Comparison of ENCODE assay signal across 14 cellular contexts in genomic region chr5:143543358-143544255, GRCh38.
DNase-seq lines count a peak whose midpoint lies in the region; ATAC-seq, FAIRE-seq and TF ChIP-seq lines count a peak whose summit lies in the region.
"Had no signal": no experiment of that assay in that cellular context is flagged by ENCODE, and none has a peak within 500 bp of the region (broad histone marks: within the 10 kb centered on the region; RNA-seq: fewer than 3 reads in every experiment).

No MANE protein-coding gene starts in this region.

- H2BK20ac ChIP-seq in H1 (ENCODE audit: low read length), result no peak overlapping the region

- no peaks in the 10 kb centered on the region; a peak in 1 of 7 replicates for H3K4me1 ChIP-seq in H1 (replicated peaks in 1 of 4; ENCODE audit: control insufficient read depth in 3 of 4, insufficient read depth in 4 of 4, low read length in 3 of 4)
- peaks cover 42% of the 10 kb centered on the region for H3K4me1 ChIP-seq in HepG2 (ENCODE audit: insufficient read depth, low read length)
- H3K4me1 ChIP-seq: SJCRH30 had no signal

- no peaks in the 10 kb centered on the region for H3K23me2 ChIP-seq in H1 (ENCODE audit: low read depth, low read length)

- no peak overlapping the region for H3K4me3 ChIP-seq in H1 (ENCODE audit: extremely low read depth in 1 of 4, insufficient read depth in 2 of 4, low read depth in 3 of 4, low read length in 4 of 4)
- H3K4me3 ChIP-seq in HepG2 (replicated peaks in 1 of 3; ENCODE audit: insufficient read depth in 1 of 3, low read depth in 2 of 3, low read length in 3 of 3), result no peak overlapping the region
- H3K4me3 ChIP-seq: SJCRH30 had no signal

- H3K79me2 ChIP-seq in H1 (ENCODE audit: control insufficient read depth in 1 of 2, insufficient read depth in 2 of 2, low read length in 2 of 2), result no peaks in the 10 kb centered on the region
- H3K79me2 ChIP-seq in HepG2 (ENCODE audit: insufficient read depth, low read length), result no peaks in the 10 kb centered on the region

- TF ChIP-seq CTCF in H1 (IDR thresholded peaks at IDR 0.05; ENCODE audit: control extremely low read depth in 1 of 3, insufficient read depth in 1 of 3, low read depth in 1 of 3, low read length in 3 of 3) (no peak), HepG2 (CRISPR knock-in tag; IDR thresholded peaks at IDR 0.05) (no peak)

- no peak overlapping the region for H2AK5ac ChIP-seq in H1 (ENCODE audit: low read depth, low read length)

- in situ Hi-C loops in HepG2 (cut with HindIII; ENCODE audit: extremely low pct_ligation_motif_present, low pct_unique_long_range_greater_than_20kb), result no loop called here

- no peak overlapping the region; the same call in 1 of the 2 replicates for H3K18ac ChIP-seq in H1 (ENCODE audit: extremely low read depth, low read length)

- H4K20me1 ChIP-seq in H1 (replicated peaks in 1 of 2; ENCODE audit: control insufficient read depth in 1 of 2, insufficient read depth in 2 of 2, low read length in 2 of 2), result no peaks in the 10 kb centered on the region
- H4K20me1 ChIP-seq in HepG2 (ENCODE audit: insufficient read depth, low read length), result no peaks in the 10 kb centered on the region

- no peaks in the 10 kb centered on the region for H3K36me3 ChIP-seq in H1 (ENCODE audit: control insufficient read depth in 2 of 4, insufficient read depth in 4 of 4, low read length in 3 of 4)
- no peaks in the 10 kb centered on the region for H3K36me3 ChIP-seq in HepG2 (replicated peaks in 1 of 2; ENCODE audit: control insufficient read depth in 1 of 2, insufficient read depth in 2 of 2, low read length in 2 of 2)
- H3K36me3 ChIP-seq: SJCRH30 had no signal

- H3K4ac ChIP-seq in H1 (replicated peaks; ENCODE audit: insufficient read length, low read depth, low read length), result no peak overlapping the region

- H3K14ac ChIP-seq in H1 (ENCODE audit: insufficient read length), result no peak overlapping the region

- H2BK5ac ChIP-seq in H1 (ENCODE audit: low read depth, low read length), result no peak overlapping the region

- no peak overlapping the region for H2BK15ac ChIP-seq in H1 (ENCODE audit: low read length)

- H3K9ac ChIP-seq in H1 (replicated peaks in 1 of 4; ENCODE audit: extremely low read depth in 1 of 4, low read depth in 3 of 4, low read length in 3 of 4), result no peak overlapping the region
- H3K9ac ChIP-seq in HepG2 (ENCODE audit: insufficient read depth, low read depth, low read length), result no peak overlapping the region; the same call in 1 of the 2 replicates

- H3K9me3 ChIP-seq in H1 (ENCODE audit: insufficient read depth in 2 of 2, low read depth in 1 of 2, low read length in 1 of 2) (peaks cover 0 to 3% of the 10 kb centered on the region in 2 experiments; a peak in 1 of 4 replicates), HepG2 (ENCODE audit: low read length) (peaks cover 11% of the 10 kb centered on the region)

- no peak overlapping the region for H2BK120ac ChIP-seq in H1 (replicated peaks; ENCODE audit: low read depth, low read length)

- no peak for TF ChIP-seq POLR2A in H1 (IDR thresholded peaks at IDR 0.05; ENCODE audit: control extremely low read depth in 1 of 2, low read depth in 2 of 2, low read length in 2 of 2)
- no peak for TF ChIP-seq POLR2A in HepG2 (IDR thresholded peaks at IDR 0.05; ENCODE audit: insufficient read depth in 1 of 2, low read depth in 2 of 2, low read length in 2 of 2)
- TF ChIP-seq POLR2A in GM12892 (IDR thresholded peaks at IDR 0.05; ENCODE audit: low read depth, low read length), result no peak

- no peak overlapping the region for H3K27ac ChIP-seq in H1 (ENCODE audit: low read depth, low read length)
- H3K27ac ChIP-seq in HepG2 (ENCODE audit: extremely low read length, insufficient read depth, low read length), result no peak overlapping the region
- H3K27ac ChIP-seq: SJCRH30 had no signal

- 89% methylated on average over 2 of the region's 2 CpGs; no CpG with 5 or more reads in 1 of the 2 experiments for WGBS in H1 (ENCODE audit: extremely low coverage in 1 of 2, insufficient coverage in 1 of 2, insufficient read length in 1 of 2, insufficient replicate concordance in 2 of 2, low coverage in 1 of 2, low lambda C conversion rate in 2 of 2, missing lambda C conversion rate in 1 of 2), 2 experiments
- WGBS in HepG2 (ENCODE audit: low lambda C conversion rate), result 66% methylated on average over 2 of the region's 2 CpGs

- H3K27me3 ChIP-seq in H1 (replicated peaks in 1 of 4; ENCODE audit: control insufficient read depth in 3 of 4, extremely low read depth in 1 of 4, insufficient read depth in 3 of 4, low read length in 3 of 4) (no peaks in the 10 kb centered on the region), HepG2 (ENCODE audit: control insufficient read depth in 1 of 2, insufficient read depth in 2 of 2, low read length in 2 of 2) (no peaks in the 10 kb centered on the region)
- H3K27me3 ChIP-seq: SJCRH30 had no signal

- no peak overlapping the region for H2BK12ac ChIP-seq in H1 (ENCODE audit: low read depth, low read length)

- intact Hi-C loops in HepG2 (cut with micrococcal nuclease; ENCODE audit: unreplicated experiment), result no loop called here

- TF ChIP-seq EP300 in H1 (IDR thresholded peaks at IDR 0.05; ENCODE audit: borderline replicate concordance in 1 of 2, low read depth in 2 of 2, low read length in 2 of 2) (no peak), HepG2 (IDR thresholded peaks at IDR 0.05; ENCODE audit: low read depth in 2 of 2, low read length in 2 of 2) (peak in 1 of 2 experiments; percentile 45; a peak in 2 of 4 replicates), HepG2 (CRISPR knock-in tag; IDR thresholded peaks at IDR 0.05; ENCODE audit: borderline replicate concordance) (no peak)

- peak; percentile 62 for ATAC-seq in HepG2
- no peak for ATAC-seq in GM18502 (IDR thresholded peaks at IDR 0.05; ENCODE audit: poor library complexity, unreplicated experiment)

- H3K23ac ChIP-seq in H1 (ENCODE audit: insufficient read length), result no peak overlapping the region

- no peaks in the 10 kb centered on the region for H3K79me1 ChIP-seq in H1 (ENCODE audit: low read depth, low read length)

- DNase-seq in AG08395 (ENCODE audit: low spot score) (peak; percentile 55), M059J (ENCODE audit: low read depth) (peak; percentile 79), H1 (ENCODE audit: low read depth in 1 of 2, low spot score in 2 of 2) (no peak), HepG2 (ENCODE audit: low spot score) (peak; percentile 57), ecto neural progenitor cell (ENCODE audit: low spot score) (no peak), GM12892 (ENCODE audit: insufficient read length) (no peak), 8988T (no peak)
- DNase-seq: AML-193, caudate nucleus, KG1, NCI-H1694 treated with DMSO at 0.1 percent for 48 hours, SJCRH30 had no signal

- H3K4me2 ChIP-seq in H1 (ENCODE audit: insufficient read depth in 1 of 2, low read depth in 2 of 2, low read length in 2 of 2) (no peak overlapping the region), HepG2 (ENCODE audit: low read depth, low read length) (peak overlapping the region; percentile 19; the same call in 1 of the 2 replicates)

- no peak for FAIRE-seq in H1 (lab: Jason Lieb, UNC)
- no peak for FAIRE-seq in HepG2 (lab: Jason Lieb, UNC)
- no peak for FAIRE-seq in GM12892 (lab: Jason Lieb, UNC)
- FAIRE-seq: TTC549 had no signal

- H2AFZ ChIP-seq in H1 (ENCODE audit: low read length) (0 out of 2 replicates have a peak overlapping the region, but pooled peaks have one; percentile 40), HepG2 (ENCODE audit: low read length) (no peak overlapping the region)

- POLR2A ChIA-PET in H1 (lab: Charles Lee; ENCODE audit: partially characterized antibody) (no interaction called here), HepG2 (lab: Yijun Ruan, JAX) (no interaction called here)

- no peak overlapping the region for H4K91ac ChIP-seq in H1 (replicated peaks; ENCODE audit: insufficient read length, low read length)

- no peak overlapping the region for H3K56ac ChIP-seq in H1 (replicated peaks; ENCODE audit: insufficient read length, low read depth, low read length)

- CTCF ChIA-PET in H1 (lab: Charles Lee; ENCODE audit: partially characterized antibody) (interaction anchor here (0.6 kb wide), 1 partner anchor 528 kb away, joined by 3 read pairs; no protein-coding TSS in a partner anchor), HepG2 (lab: Yijun Ruan, JAX; ENCODE audit: low intra/inter-chr PET ratio, low total read pairs) (no interaction called here)

- BruUV-seq in HepG2 (replicated peaks; lab: Mats Ljungman, UMichigan), result no TSS peak

- no peak overlapping the region for H4K5ac ChIP-seq in H1 (ENCODE audit: insufficient read length, low read depth, low read length)

- TF ChIP-seq RAD21 in H1 (IDR thresholded peaks at IDR 0.05 in 1 of 2, conservative IDR thresholded peaks at IDR 0.05 in 1 of 2; ENCODE audit: low read depth in 2 of 2, low read length in 2 of 2) (no peak), HepG2 (CRISPR knock-in tag; IDR thresholded peaks at IDR 0.05) (no peak)

- no peak overlapping the region for H4K8ac ChIP-seq in H1 (ENCODE audit: extremely low read depth, insufficient read depth, low read length)

TF ChIP-seq in H1, 55 proteins besides CTCF, POLR2A, EP300 and RAD21 (continues in another document):
- TF ChIP-seq FOSL1 (IDR thresholded peaks at IDR 0.05; ENCODE audit: insufficient read depth, low read depth, low read length) (no peak), RNF2 (IDR thresholded peaks at IDR 0.05; ENCODE audit: borderline replicate concordance, low read depth, low read length, missing control alignments, poor library complexity, severe bottlenecking) (no peak), JUN (IDR thresholded peaks at IDR 0.05; ENCODE audit: low read depth, low read length) (no peak), CBX8 (IDR thresholded peaks at IDR 0.05; ENCODE audit: borderline replicate concordance, low read depth, low read length) (no peak), RFX5 (IDR thresholded peaks at IDR 0.05; ENCODE audit: borderline replicate concordance, low read depth, low read length) (no peak), YY1 (IDR thresholded peaks at IDR 0.05; ENCODE audit: low read depth, low read length) (no peak), PHF8 (conservative IDR thresholded peaks at IDR 0.05; ENCODE audit: low read depth, low read length) (no peak), POLR2AphosphoS5 (IDR thresholded peaks at IDR 0.05; ENCODE audit: low read depth, low read length) (no peak)

Comparison
In these comparisons a context has a peak if more than half of its experiments do, and no peak if none do; other contexts are left out.
1. DNase-seq: peak in AG08395 (single experiment), M059J (single experiment) and HepG2 (single experiment); none in H1 (0 of 2), ecto neural progenitor cell (single experiment), GM12892 (single experiment) and 8988T (single experiment).